Comparison of ENCODE assay signal across 1 cellular context in the genomic region with DNA sequence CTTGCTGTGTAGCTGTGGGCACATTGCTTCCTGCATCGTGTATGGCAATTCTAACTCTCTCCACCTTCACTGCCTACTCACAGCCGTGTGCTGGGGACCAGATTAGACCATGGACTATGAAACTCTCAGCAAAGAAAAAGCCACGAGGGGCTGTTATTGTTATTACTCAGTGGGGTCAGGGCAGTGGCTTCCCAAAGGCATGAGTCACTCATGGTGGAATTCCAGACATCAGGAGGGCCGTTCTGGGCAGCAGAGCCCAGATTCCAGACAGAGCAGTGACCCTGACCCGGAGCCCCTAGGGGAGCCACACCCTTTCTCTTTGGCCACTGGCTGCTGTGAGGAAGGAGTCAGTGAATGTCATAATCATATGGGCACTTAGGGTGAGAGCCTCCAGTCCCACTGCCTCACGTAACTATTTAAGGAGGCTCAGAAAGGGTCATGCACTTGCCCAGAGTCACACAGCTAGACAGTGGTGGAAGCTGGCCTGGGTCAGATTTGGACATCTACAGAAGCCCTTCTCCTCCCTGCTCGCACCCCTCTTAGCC.
TF ChIP-seq lines count a peak whose summit lies in the region.

No MANE protein-coding gene starts in this region.

TF ChIP-seq in HepG2, 621 proteins besides CTCF, POLR2A, EP300 and RAD21 (continued from another document and continues in another):
- TF ChIP-seq, protein P1, sequence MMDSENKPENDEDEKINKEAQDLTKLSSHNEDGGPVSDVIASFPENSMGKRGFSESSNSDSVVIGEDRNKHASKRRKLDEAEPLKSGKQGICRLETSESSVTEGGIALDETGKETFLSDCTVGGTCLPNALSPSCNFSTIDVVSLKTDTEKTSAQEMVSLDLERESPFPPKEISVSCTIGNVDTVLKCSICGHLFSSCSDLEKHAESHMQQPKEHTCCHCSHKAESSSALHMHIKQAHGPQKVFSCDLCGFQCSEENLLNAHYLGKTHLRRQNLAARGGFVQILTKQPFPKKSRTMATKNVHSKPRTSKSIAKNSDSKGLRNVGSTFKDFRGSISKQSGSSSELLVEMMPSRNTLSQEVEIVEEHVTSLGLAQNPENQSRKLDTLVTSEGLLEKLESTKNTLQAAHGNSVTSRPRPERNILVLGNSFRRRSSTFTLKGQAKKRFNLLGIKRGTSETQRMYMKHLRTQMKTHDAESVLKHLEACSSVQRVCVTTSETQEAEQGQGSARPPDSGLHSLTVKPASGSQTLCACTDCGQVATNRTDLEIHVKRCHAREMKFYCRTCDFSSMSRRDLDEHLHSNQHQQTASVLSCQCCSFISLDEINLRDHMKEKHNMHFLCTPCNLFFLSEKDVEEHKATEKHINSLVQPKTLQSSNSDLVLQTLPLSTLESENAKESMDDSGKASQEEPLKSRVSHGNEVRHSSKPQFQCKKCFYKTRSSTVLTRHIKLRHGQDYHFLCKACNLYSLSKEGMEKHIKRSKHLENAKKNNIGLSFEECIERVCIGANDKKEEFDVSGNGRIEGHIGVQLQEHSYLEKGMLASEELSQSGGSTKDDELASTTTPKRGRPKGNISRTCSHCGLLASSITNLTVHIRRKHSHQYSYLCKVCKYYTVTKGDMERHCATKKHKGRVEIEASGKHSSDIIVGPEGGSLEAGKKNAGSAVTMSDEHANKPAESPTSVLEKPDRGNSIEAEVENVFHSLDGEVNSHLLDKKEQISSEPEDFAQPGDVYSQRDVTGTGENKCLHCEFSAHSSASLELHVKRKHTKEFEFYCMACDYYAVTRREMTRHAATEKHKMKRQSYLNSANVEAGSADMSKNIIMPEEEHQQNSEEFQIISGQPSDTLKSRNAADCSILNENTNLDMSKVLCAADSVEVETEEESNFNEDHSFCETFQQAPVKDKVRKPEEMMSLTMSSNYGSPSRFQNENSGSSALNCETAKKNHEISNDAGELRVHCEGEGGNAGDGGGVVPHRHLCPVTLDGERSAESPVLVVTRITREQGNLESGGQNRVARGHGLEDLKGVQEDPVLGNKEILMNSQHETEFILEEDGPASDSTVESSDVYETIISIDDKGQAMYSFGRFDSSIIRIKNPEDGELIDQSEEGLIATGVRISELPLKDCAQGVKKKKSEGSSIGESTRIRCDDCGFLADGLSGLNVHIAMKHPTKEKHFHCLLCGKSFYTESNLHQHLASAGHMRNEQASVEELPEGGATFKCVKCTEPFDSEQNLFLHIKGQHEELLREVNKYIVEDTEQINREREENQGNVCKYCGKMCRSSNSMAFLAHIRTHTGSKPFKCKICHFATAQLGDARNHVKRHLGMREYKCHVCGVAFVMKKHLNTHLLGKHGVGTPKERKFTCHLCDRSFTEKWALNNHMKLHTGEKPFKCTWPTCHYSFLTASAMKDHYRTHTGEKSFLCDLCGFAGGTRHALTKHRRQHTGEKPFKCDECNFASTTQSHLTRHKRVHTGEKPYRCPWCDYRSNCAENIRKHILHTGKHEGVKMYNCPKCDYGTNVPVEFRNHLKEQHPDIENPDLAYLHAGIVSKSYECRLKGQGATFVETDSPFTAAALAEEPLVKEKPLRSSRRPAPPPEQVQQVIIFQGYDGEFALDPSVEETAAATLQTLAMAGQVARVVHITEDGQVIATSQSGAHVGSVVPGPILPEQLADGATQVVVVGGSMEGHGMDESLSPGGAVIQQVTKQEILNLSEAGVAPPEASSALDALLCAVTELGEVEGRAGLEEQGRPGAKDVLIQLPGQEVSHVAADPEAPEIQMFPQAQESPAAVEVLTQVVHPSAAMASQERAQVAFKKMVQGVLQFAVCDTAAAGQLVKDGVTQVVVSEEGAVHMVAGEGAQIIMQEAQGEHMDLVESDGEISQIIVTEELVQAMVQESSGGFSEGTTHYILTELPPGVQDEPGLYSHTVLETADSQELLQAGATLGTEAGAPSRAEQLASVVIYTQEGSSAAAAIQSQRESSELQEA (CRISPR knock-in tag; IDR thresholded peaks at IDR 0.05; ENCODE audit: not compliant biosample characterization): no peak
- no peak for TF ChIP-seq GABPA (IDR thresholded peaks at IDR 0.05; ENCODE audit: low read depth, low read length)
- TF ChIP-seq GABPA (CRISPR knock-in tag; IDR thresholded peaks at IDR 0.05; ENCODE audit: low read depth): peak; percentile 48; the same call in 1 of the 2 replicates
- peak; percentile 98 for TF ChIP-seq ZNF768 (CRISPR knock-in tag; IDR thresholded peaks at IDR 0.05)
- TF ChIP-seq MXD4 (CRISPR knock-in tag; IDR thresholded peaks at IDR 0.05): peak; percentile 63; the same call in 1 of the 2 replicates
- no peak for TF ChIP-seq ZNF34 (CRISPR knock-in tag; IDR thresholded peaks at IDR 0.05; ENCODE audit: borderline replicate concordance)
- no peak for TF ChIP-seq REXO4 (CRISPR knock-in tag; IDR thresholded peaks at IDR 0.05; ENCODE audit: borderline replicate concordance)
- peak; percentile 28; the same call in 1 of the 2 replicates for TF ChIP-seq DMAP1 (CRISPR knock-in tag; IDR thresholded peaks at IDR 0.05)
- peak; percentile 84 for TF ChIP-seq NR2F2 (IDR thresholded peaks at IDR 0.05; ENCODE audit: borderline replicate concordance, low read depth)
- TF ChIP-seq ZNF878 (CRISPR knock-in tag; IDR thresholded peaks at IDR 0.05): 0 out of 2 replicates have a peak, but pooled peaks have one; percentile 56
- peak in 1 of 2 experiments; percentile 50; a peak in 1 of 4 replicates for TF ChIP-seq KLF16 (CRISPR knock-in tag; IDR thresholded peaks at IDR 0.05)
- no peak for TF ChIP-seq FOXA1 (IDR thresholded peaks at IDR 0.05)
- TF ChIP-seq FOXA1 (CRISPR knock-in tag; IDR thresholded peaks at IDR 0.05): 0 out of 2 replicates have a peak, but pooled peaks have one; percentile 17
- peak; percentile 99 for TF ChIP-seq FOSL2 (CRISPR knock-in tag; IDR thresholded peaks at IDR 0.05)
- TF ChIP-seq ZNF441 (CRISPR knock-in tag; IDR thresholded peaks at IDR 0.05; ENCODE audit: borderline replicate concordance): peak; percentile 60; the same call in 1 of the 2 replicates
- no peak for TF ChIP-seq PLRG1 (conservative IDR thresholded peaks at IDR 0.05)
- no peak for TF ChIP-seq ZNF101 (CRISPR knock-in tag; IDR thresholded peaks at IDR 0.05; ENCODE audit: borderline replicate concordance, low read depth)
- no peak for TF ChIP-seq ZNF773 (CRISPR knock-in tag; IDR thresholded peaks at IDR 0.05; ENCODE audit: borderline replicate concordance)
- TF ChIP-seq ETV5 (CRISPR knock-in tag; IDR thresholded peaks at IDR 0.05; ENCODE audit: borderline replicate concordance): peak; percentile 42; the same call in 1 of the 2 replicates
- TF ChIP-seq, protein P2, sequence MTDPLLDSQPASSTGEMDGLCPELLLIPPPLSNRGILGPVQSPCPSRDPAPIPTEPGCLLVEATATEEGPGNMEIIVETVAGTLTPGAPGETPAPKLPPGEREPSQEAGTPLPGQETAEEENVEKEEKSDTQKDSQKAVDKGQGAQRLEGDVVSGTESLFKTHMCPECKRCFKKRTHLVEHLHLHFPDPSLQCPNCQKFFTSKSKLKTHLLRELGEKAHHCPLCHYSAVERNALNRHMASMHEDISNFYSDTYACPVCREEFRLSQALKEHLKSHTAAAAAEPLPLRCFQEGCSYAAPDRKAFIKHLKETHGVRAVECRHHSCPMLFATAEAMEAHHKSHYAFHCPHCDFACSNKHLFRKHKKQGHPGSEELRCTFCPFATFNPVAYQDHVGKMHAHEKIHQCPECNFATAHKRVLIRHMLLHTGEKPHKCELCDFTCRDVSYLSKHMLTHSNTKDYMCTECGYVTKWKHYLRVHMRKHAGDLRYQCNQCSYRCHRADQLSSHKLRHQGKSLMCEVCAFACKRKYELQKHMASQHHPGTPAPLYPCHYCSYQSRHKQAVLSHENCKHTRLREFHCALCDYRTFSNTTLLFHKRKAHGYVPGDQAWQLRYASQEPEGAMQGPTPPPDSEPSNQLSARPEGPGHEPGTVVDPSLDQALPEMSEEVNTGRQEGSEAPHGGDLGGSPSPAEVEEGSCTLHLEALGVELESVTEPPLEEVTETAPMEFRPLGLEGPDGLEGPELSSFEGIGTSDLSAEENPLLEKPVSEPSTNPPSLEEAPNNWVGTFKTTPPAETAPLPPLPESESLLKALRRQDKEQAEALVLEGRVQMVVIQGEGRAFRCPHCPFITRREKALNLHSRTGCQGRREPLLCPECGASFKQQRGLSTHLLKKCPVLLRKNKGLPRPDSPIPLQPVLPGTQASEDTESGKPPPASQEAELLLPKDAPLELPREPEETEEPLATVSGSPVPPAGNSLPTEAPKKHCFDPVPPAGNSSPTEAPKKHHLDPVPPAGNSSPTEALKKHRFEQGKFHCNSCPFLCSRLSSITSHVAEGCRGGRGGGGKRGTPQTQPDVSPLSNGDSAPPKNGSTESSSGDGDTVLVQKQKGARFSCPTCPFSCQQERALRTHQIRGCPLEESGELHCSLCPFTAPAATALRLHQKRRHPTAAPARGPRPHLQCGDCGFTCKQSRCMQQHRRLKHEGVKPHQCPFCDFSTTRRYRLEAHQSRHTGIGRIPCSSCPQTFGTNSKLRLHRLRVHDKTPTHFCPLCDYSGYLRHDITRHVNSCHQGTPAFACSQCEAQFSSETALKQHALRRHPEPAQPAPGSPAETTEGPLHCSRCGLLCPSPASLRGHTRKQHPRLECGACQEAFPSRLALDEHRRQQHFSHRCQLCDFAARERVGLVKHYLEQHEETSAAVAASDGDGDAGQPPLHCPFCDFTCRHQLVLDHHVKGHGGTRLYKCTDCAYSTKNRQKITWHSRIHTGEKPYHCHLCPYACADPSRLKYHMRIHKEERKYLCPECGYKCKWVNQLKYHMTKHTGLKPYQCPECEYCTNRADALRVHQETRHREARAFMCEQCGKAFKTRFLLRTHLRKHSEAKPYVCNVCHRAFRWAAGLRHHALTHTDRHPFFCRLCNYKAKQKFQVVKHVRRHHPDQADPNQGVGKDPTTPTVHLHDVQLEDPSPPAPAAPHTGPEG (CRISPR knock-in tag; IDR thresholded peaks at IDR 0.05): no peak
- TF ChIP-seq, protein P3, sequence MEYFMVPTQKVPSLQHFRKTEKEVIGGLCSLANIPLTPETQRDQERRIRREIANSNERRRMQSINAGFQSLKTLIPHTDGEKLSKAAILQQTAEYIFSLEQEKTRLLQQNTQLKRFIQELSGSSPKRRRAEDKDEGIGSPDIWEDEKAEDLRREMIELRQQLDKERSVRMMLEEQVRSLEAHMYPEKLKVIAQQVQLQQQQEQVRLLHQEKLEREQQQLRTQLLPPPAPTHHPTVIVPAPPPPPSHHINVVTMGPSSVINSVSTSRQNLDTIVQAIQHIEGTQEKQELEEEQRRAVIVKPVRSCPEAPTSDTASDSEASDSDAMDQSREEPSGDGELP (IDR thresholded peaks at IDR 0.05; ENCODE audit: borderline replicate concordance, low read depth): peak; percentile 49; the same call in 1 of the 2 replicates
- TF ChIP-seq, protein P4, sequence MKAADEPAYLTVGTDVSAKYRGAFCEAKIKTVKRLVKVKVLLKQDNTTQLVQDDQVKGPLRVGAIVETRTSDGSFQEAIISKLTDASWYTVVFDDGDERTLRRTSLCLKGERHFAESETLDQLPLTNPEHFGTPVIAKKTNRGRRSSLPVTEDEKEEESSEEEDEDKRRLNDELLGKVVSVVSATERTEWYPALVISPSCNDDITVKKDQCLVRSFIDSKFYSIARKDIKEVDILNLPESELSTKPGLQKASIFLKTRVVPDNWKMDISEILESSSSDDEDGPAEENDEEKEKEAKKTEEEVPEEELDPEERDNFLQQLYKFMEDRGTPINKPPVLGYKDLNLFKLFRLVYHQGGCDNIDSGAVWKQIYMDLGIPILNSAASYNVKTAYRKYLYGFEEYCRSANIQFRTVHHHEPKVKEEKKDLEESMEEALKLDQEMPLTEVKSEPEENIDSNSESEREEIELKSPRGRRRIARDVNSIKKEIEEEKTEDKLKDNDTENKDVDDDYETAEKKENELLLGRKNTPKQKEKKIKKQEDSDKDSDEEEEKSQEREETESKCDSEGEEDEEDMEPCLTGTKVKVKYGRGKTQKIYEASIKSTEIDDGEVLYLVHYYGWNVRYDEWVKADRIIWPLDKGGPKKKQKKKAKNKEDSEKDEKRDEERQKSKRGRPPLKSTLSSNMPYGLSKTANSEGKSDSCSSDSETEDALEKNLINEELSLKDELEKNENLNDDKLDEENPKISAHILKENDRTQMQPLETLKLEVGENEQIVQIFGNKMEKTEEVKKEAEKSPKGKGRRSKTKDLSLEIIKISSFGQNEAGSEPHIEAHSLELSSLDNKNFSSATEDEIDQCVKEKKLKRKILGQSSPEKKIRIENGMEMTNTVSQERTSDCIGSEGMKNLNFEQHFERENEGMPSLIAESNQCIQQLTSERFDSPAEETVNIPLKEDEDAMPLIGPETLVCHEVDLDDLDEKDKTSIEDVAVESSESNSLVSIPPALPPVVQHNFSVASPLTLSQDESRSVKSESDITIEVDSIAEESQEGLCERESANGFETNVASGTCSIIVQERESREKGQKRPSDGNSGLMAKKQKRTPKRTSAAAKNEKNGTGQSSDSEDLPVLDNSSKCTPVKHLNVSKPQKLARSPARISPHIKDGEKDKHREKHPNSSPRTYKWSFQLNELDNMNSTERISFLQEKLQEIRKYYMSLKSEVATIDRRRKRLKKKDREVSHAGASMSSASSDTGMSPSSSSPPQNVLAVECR (CRISPR knock-in tag; IDR thresholded peaks at IDR 0.05; ENCODE audit: borderline replicate concordance): peak; percentile 12; the same call in 1 of the 2 replicates
- peak; percentile 84 for TF ChIP-seq GATAD2A (CRISPR knock-in tag; IDR thresholded peaks at IDR 0.05)
- no peak for TF ChIP-seq ZSCAN21 (CRISPR knock-in tag; IDR thresholded peaks at IDR 0.05; ENCODE audit: borderline replicate concordance)
- TF ChIP-seq CENPT (CRISPR knock-in tag; IDR thresholded peaks at IDR 0.05; ENCODE audit: low read depth): no peak
- TF ChIP-seq CREM (IDR thresholded peaks at IDR 0.05): peak; percentile 47
- no peak for TF ChIP-seq CREM (CRISPR knock-in tag; IDR thresholded peaks at IDR 0.05)
- no peak for TF ChIP-seq EZH2 (conservative IDR thresholded peaks at IDR 0.05; ENCODE audit: low read depth, low read length)
- TF ChIP-seq, protein P5, sequence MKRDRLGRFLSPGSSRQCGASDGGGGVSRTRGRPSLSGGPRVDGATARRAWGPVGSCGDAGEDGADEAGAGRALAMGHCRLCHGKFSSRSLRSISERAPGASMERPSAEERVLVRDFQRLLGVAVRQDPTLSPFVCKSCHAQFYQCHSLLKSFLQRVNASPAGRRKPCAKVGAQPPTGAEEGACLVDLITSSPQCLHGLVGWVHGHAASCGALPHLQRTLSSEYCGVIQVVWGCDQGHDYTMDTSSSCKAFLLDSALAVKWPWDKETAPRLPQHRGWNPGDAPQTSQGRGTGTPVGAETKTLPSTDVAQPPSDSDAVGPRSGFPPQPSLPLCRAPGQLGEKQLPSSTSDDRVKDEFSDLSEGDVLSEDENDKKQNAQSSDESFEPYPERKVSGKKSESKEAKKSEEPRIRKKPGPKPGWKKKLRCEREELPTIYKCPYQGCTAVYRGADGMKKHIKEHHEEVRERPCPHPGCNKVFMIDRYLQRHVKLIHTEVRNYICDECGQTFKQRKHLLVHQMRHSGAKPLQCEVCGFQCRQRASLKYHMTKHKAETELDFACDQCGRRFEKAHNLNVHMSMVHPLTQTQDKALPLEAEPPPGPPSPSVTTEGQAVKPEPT (CRISPR knock-in tag; IDR thresholded peaks at IDR 0.05; ENCODE audit: low read depth): no peak
- TF ChIP-seq KDM2A (CRISPR knock-in tag; IDR thresholded peaks at IDR 0.05; ENCODE audit: borderline replicate concordance, low read depth): peak; percentile 73; the same call in 1 of the 2 replicates
- no peak for TF ChIP-seq PHF5A (CRISPR knock-in tag; IDR thresholded peaks at IDR 0.05; ENCODE audit: low read depth, unreplicated experiment)
- TF ChIP-seq ERF (CRISPR knock-in tag; IDR thresholded peaks at IDR 0.05): peak; percentile 67; the same call in 1 of the 2 replicates
- TF ChIP-seq HNF4A (CRISPR knock-in tag; IDR thresholded peaks at IDR 0.05): peak; percentile 72
- 0 out of 2 replicates have a peak, but pooled peaks have one; percentile 11 for TF ChIP-seq SMARCC2 (IDR thresholded peaks at IDR 0.05)
- TF ChIP-seq MEF2D (CRISPR knock-in tag; IDR thresholded peaks at IDR 0.05): peak; percentile 66; the same call in 1 of the 2 replicates
- TF ChIP-seq SOX13 (IDR thresholded peaks at IDR 0.05): peak; percentile 63; the same call in 1 of the 2 replicates
- TF ChIP-seq SOX13 (CRISPR knock-in tag; conservative IDR thresholded peaks at IDR 0.05 in 1 of 2, IDR thresholded peaks at IDR 0.05 in 1 of 2): peak; percentile 46 to 89; a peak in 2 of 4 replicates
- TF ChIP-seq STAG1 (CRISPR knock-in tag; IDR thresholded peaks at IDR 0.05): no peak
- TF ChIP-seq TP53 (CRISPR knock-in tag; conservative IDR thresholded peaks at IDR 0.05): no peak
